26 cellular contexts compared by ENCODE assay signal in the genomic region with DNA sequence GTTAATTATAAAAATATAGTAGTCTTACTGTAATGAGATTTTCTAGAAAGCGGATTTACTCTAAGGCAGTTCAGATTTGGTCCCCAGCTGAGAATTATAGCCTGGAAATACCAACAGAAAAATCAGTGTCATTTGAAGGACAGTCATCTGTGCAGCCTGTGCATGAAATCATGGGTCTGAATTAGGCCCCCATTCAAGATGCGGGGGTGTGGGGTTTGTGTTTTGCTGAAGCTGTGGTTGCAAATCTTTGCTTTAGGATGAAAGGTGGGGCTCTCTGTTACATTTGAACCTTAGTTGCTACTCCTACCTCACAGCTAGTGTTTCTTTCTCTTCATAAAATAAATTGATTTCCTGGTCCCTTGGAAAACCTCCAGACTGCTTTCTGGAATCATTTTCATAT. TPM values are rescaled to one million over a fixed set of nuclear protein-coding genes. Genes with fewer than 3 reads are reported as not detected.
DNase-seq lines count a peak whose midpoint lies in the region; ATAC-seq and TF ChIP-seq lines count a peak whose summit lies in the region.
"Had no signal": no experiment of that assay in that cellular context is flagged by ENCODE, and none has a peak within 500 bp of the region (broad histone marks: within the 10 kb centered on the region; RNA-seq: fewer than 3 reads in every experiment).

No MANE protein-coding gene starts in this region.

- H3K9me3 ChIP-seq in HEK293 (ENCODE audit: control insufficient read depth, insufficient read depth, low read depth, low read length) (no peaks in the 10 kb centered on the region), WERI-Rb-1 (ENCODE audit: severe bottlenecking) (peaks cover 11% of the 10 kb centered on the region), smooth muscle cell (replicated peaks; ENCODE audit: low read depth) (no peaks in the 10 kb centered on the region), spleen (peaks cover 0 to 10% (median 8%) of the 10 kb centered on the region in 8 donors)

- H3K4me1 ChIP-seq in HEK293 (ENCODE audit: control insufficient read depth, insufficient read depth, low read length), result peaks cover 6% of the 10 kb centered on the region
- H3K4me1 ChIP-seq in smooth muscle cell (ENCODE audit: low read depth), result peaks cover 19% of the 10 kb centered on the region
- H3K4me1 ChIP-seq in spleen, result peaks cover 11 to 32% (median 20%) of the 10 kb centered on the region in 6 donors

- H3K4me2 ChIP-seq in smooth muscle cell, result peak overlapping the region; percentile 64
- H3K4me2 ChIP-seq: A549 had no signal

- H3K36me3 ChIP-seq in HEK293 (ENCODE audit: control insufficient read depth in 2 of 2, insufficient read depth in 1 of 2, low read length in 2 of 2) (no peaks in the 10 kb centered on the region), WERI-Rb-1 (no peaks in the 10 kb centered on the region), smooth muscle cell (ENCODE audit: low read depth) (no peaks in the 10 kb centered on the region), spleen (no peaks in the 10 kb centered on the region)
- H3K36me3 ChIP-seq: SJSA1 had no signal

- no peak overlapping the region for H3K27ac ChIP-seq in HEK293 (ENCODE audit: extremely low read depth, low read depth, low read length)
- H3K27ac ChIP-seq in WERI-Rb-1, result peak overlapping the region; percentile 49
- H3K27ac ChIP-seq in smooth muscle cell (ENCODE audit: low read depth), result peak overlapping the region; percentile 59
- H3K27ac ChIP-seq in spleen, result no peak overlapping the region
- H3K27ac ChIP-seq: A549, C4-2B, SJSA1 had no signal

- peaks cover 46% of the 10 kb centered on the region for H3K4me1 Mint-ChIP-seq in mesothelial cell of epicardium

- H3K4me3 Mint-ChIP-seq in mesothelial cell of epicardium, result no peak overlapping the region
- H3K4me3 Mint-ChIP-seq: B cell; CD8-positive, alpha-beta T cell had no signal

- H3K27me3 Mint-ChIP-seq in mesothelial cell of epicardium (ENCODE audit: low read depth), result no peaks in the 10 kb centered on the region
- H3K27me3 Mint-ChIP-seq: B cell had no signal

- DNase-seq in WERI-Rb-1 (peak; percentile 37), mesothelial cell of epicardium (ENCODE audit: low spot score in 2 of 2, unreplicated experiment in 2 of 2) (no peak), smooth muscle cell (lab: John Stamatoyannopoulos, UW; ENCODE audit: unreplicated experiment) (no peak), T-helper 9 cell (no peak), spleen (no peak)
- DNase-seq: Caco-2; CD8-positive, alpha-beta T cell; DMS 273 treated with DMSO at 0.1 percent for 48 hours; DMS79; GF-D8; NCI-H1048; NCI-H1417; NCI-H1694; NCI-H2171 treated with DMSO at 0.1 percent for 48 hours; NCI-H345; NCI-H524; NCI-H748 treated with DMSO at 0.1 percent for 48 hours; Right ventricle myocardium superior; RPMI8226 had no signal

- H3F3A ChIP-seq in smooth muscle cell (ENCODE audit: low read depth), result no peaks in the 10 kb centered on the region

- peaks cover 8% of the 10 kb centered on the region for H3K36me3 Mint-ChIP-seq in mesothelial cell of epicardium

- no peaks in the 10 kb centered on the region for H3K27me3 ChIP-seq in WERI-Rb-1 (ENCODE audit: insufficient read depth, low read depth, severe bottlenecking)
- no peaks in the 10 kb centered on the region for H3K27me3 ChIP-seq in smooth muscle cell (ENCODE audit: low read depth)
- H3K27me3 ChIP-seq in spleen (replicated peaks in 1 of 7), result no peaks in the 10 kb centered on the region
- H3K27me3 ChIP-seq: SJSA1 had no signal

- POLR2A ChIA-PET in HEK293 (lab: Yijun Ruan, JAX), result interaction anchor here (0.7 kb wide), 1 partner anchor 137 kb away, joined by 3 read pairs; the partner anchor contains the start of gene EXOSC2

- WGBS in smooth muscle cell (ENCODE audit: low lambda C conversion rate), result 64% methylated on average over 2 of the region's 2 CpGs
- WGBS in spleen, 5 donors, result 77 to 97% (median 92%) methylated on average over 2 of the region's 2 CpGs

- H3K79me2 ChIP-seq in smooth muscle cell (ENCODE audit: low read depth), result peaks cover 65% of the 10 kb centered on the region

- peaks cover 7% of the 10 kb centered on the region for H3K9me3 Mint-ChIP-seq in mesothelial cell of epicardium
- H3K9me3 Mint-ChIP-seq: CD8-positive, alpha-beta T cell had no signal

- no peak for TF ChIP-seq CTCF in HEK293 (tag by site-specific recombination; IDR thresholded peaks at IDR 0.05)
- TF ChIP-seq CTCF in WERI-Rb-1 (IDR thresholded peaks at IDR 0.05; ENCODE audit: low read depth, low read length), result no peak
- TF ChIP-seq CTCF in mesothelial cell of epicardium (IDR thresholded peaks at IDR 0.05; ENCODE audit: unreplicated experiment), result no peak
- no peak for TF ChIP-seq CTCF in smooth muscle cell (IDR thresholded peaks at IDR 0.05; ENCODE audit: borderline replicate concordance, insufficient read depth, poor library complexity, severe bottlenecking)
- no peak for TF ChIP-seq CTCF in spleen (IDR thresholded peaks at IDR 0.05 in 8 of 11, conservative IDR thresholded peaks at IDR 0.05 in 3 of 11)

- H2AFZ ChIP-seq in smooth muscle cell (ENCODE audit: low read depth), result no peak overlapping the region

- no peak overlapping the region for H3K9ac ChIP-seq in smooth muscle cell (ENCODE audit: low read depth)

- H3K4me3 ChIP-seq in HEK293 (ENCODE audit: low read depth, low read length) (no peak overlapping the region), WERI-Rb-1 (ENCODE audit: low read depth, low read length) (no peak overlapping the region), smooth muscle cell (no peak overlapping the region), spleen (no peak overlapping the region)
- H3K4me3 ChIP-seq: A549, SJSA1 had no signal

- no peaks in the 10 kb centered on the region for H4K20me1 ChIP-seq in smooth muscle cell (ENCODE audit: low read depth)

- CTCF ChIA-PET in HEK293 (lab: Yijun Ruan, JAX), result interaction anchor here (0.6 to 2.3 kb wide), 8 partner anchors 8 to 147 kb away, joined by 3 to 8 read pairs (median 4); no protein-coding TSS in a partner anchor

- no peak for TF ChIP-seq POLR2A in spleen (IDR thresholded peaks at IDR 0.05)

- intact Hi-C loops in spleen (cut with DNase I; ENCODE audit: low total_unique reads), result no loop called here

- H3K27ac Mint-ChIP-seq in mesothelial cell of epicardium, result peak overlapping the region; percentile 68
- H3K27ac Mint-ChIP-seq: B cell; CD8-positive, alpha-beta T cell had no signal

- ATAC-seq in GM18511 (IDR thresholded peaks at IDR 0.05; ENCODE audit: unreplicated experiment), result no peak
- ATAC-seq: A549; CD8-positive, alpha-beta T cell; HCT116 had no signal

TF ChIP-seq in HEK293, 187 proteins besides CTCF, POLR2A, EP300 and RAD21:
- TF ChIP-seq GLIS1 (tag by site-specific recombination; IDR thresholded peaks at IDR 0.05) (peak; percentile 19; the same call in 1 of the 2 replicates), ZFHX2 (tag by site-specific recombination; conservative IDR thresholded peaks at IDR 0.05) (peak; percentile 30; the same call in 1 of the 2 replicates), SP2 (tag by site-specific recombination; IDR thresholded peaks at IDR 0.05) (no peak)

RNA-seq across cellular contexts. Expression of gene ABL1, which starts 4.9 kb away (rescaled TPM):
- total RNA-seq in mesothelial cell of epicardium (112 to 118 TPM (median 117 TPM) in 3 replicates), smooth muscle cell (38.2 TPM in 2 replicates), spleen (10 to 100 TPM; 36.2 to 76.7 (median 55.5) TPM)
- polyA plus RNA-seq in smooth muscle cell (50.6 and 51.0 TPM in 2 replicates), spleen (10 to 100 TPM in 2 of 3 donors, 1 to 10 TPM in 1; 9.7 to 17.0 (median 11.5) TPM)

Comparison
In these comparisons a context has a peak if more than half of its experiments do, and no peak if none do; other contexts are left out.
1. H3K27ac ChIP-seq: peak in WERI-Rb-1 (single experiment) and smooth muscle cell (single experiment); none in HEK293 (single experiment) and spleen (0 of 8).